In the genomic region with DNA sequence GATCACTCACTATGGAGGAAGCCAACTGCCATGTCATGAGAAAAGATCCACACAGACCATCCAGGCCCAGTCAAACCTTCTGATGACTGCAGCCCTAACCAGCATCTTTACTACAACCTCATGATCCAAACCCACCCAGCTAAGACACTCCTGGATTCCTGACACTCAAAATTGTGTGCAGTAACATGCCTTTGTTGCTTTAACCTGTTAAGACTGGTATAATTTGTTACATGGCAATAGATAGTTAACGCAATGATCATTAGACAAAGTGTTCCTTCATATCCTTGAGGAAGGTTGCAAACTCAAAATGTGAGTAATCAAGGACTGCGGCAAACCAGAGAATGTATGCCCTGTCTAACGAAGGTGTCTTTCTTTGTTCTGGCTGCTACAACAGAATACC, we compare ENCODE assay signal across 6 cellular contexts.
"Had no signal": no experiment of that assay in that cellular context is flagged by ENCODE, and none has a peak within 500 bp of the region (broad histone marks: within the 10 kb centered on the region; RNA-seq: fewer than 3 reads in every experiment).

No MANE protein-coding gene starts in this region.

- H3K4me3 ChIP-seq: GM23338 had no signal

- DNase-seq: HCEC 1CT, IMR-90 had no signal

- H3K4me3 Mint-ChIP-seq: GM23338, H9 had no signal

- FAIRE-seq: H54, HTR-8/SVneo had no signal

- H2AFZ ChIP-seq: GM23338 had no signal

- H3K9me3 Mint-ChIP-seq: GM23338, H9 had no signal

- H3K4me2 ChIP-seq: GM23338 had no signal

- H3K27ac Mint-ChIP-seq: GM23338, H9 had no signal
